ENCODE assay signal across 2 cellular contexts in the genomic region with DNA sequence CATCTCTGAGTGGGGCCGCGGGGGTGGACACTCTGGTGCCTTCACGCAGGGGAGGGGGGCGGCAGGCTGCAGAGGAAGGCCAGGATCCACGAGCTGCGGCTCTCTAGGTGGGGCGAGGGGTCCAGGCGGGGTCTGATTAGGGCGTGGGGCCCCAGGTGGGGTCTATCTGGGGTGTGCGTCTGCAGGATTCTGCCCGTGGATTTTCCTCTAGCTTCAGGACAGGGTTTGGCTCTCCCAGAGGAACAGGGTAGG.
A peak's percentile ranks its signal among the peaks of the same experiment; 100 is the strongest.
TF ChIP-seq lines count a peak whose summit lies in the region.

No MANE protein-coding gene starts in this region.

TF ChIP-seq in A549, 52 proteins besides CTCF, POLR2A, EP300 and RAD21:
- TF ChIP-seq, protein P1, sequence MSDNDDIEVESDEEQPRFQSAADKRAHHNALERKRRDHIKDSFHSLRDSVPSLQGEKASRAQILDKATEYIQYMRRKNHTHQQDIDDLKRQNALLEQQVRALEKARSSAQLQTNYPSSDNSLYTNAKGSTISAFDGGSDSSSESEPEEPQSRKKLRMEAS (IDR thresholded peaks at IDR 0.05), result no peak
- TF ChIP-seq POLR2AphosphoS2 (conservative IDR thresholded peaks at IDR 0.05; ENCODE audit: low read length) (no peak), CBX2 (IDR thresholded peaks at IDR 0.05; ENCODE audit: borderline replicate concordance, low read depth) (no peak), ZNF302 (CRISPR knock-in tag; IDR thresholded peaks at IDR 0.05) (no peak), GATA3 (IDR thresholded peaks at IDR 0.05; ENCODE audit: borderline replicate concordance) (no peak), SREBF2 (IDR thresholded peaks at IDR 0.05) (no peak), ZC3H11A (IDR thresholded peaks at IDR 0.05) (no peak), KDM1A (IDR thresholded peaks at IDR 0.05; ENCODE audit: low read depth) (no peak), CEBPB (IDR thresholded peaks at IDR 0.05) (no peak), RNF2 (IDR thresholded peaks at IDR 0.05; ENCODE audit: borderline replicate concordance, low read depth) (no peak), ZFP36 (IDR thresholded peaks at IDR 0.05; ENCODE audit: borderline replicate concordance, partially characterized antibody) (no peak), HOXA7 (CRISPR knock-in tag; IDR thresholded peaks at IDR 0.05) (no peak), EHF (CRISPR knock-in tag; IDR thresholded peaks at IDR 0.05) (no peak), ZSCAN20 (CRISPR knock-in tag; IDR thresholded peaks at IDR 0.05) (no peak)
- TF ChIP-seq, protein P2, sequence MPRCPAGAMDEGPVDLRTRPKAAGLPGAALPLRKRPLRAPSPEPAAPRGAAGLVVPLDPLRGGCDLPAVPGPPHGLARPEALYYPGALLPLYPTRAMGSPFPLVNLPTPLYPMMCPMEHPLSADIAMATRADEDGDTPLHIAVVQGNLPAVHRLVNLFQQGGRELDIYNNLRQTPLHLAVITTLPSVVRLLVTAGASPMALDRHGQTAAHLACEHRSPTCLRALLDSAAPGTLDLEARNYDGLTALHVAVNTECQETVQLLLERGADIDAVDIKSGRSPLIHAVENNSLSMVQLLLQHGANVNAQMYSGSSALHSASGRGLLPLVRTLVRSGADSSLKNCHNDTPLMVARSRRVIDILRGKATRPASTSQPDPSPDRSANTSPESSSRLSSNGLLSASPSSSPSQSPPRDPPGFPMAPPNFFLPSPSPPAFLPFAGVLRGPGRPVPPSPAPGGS (IDR thresholded peaks at IDR 0.05), result no peak
- TF ChIP-seq, protein P3, sequence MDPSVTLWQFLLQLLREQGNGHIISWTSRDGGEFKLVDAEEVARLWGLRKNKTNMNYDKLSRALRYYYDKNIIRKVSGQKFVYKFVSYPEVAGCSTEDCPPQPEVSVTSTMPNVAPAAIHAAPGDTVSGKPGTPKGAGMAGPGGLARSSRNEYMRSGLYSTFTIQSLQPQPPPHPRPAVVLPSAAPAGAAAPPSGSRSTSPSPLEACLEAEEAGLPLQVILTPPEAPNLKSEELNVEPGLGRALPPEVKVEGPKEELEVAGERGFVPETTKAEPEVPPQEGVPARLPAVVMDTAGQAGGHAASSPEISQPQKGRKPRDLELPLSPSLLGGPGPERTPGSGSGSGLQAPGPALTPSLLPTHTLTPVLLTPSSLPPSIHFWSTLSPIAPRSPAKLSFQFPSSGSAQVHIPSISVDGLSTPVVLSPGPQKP (IDR thresholded peaks at IDR 0.05; ENCODE audit: low read depth, low read length), result no peak
- TF ChIP-seq, protein P4, sequence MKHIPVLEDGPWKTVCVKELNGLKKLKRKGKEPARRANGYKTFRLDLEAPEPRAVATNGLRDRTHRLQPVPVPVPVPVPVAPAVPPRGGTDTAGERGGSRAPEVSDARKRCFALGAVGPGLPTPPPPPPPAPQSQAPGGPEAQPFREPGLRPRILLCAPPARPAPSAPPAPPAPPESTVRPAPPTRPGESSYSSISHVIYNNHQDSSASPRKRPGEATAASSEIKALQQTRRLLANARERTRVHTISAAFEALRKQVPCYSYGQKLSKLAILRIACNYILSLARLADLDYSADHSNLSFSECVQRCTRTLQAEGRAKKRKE (CRISPR knock-in tag; IDR thresholded peaks at IDR 0.05; ENCODE audit: low read depth), result no peak
- TF ChIP-seq, protein P5, sequence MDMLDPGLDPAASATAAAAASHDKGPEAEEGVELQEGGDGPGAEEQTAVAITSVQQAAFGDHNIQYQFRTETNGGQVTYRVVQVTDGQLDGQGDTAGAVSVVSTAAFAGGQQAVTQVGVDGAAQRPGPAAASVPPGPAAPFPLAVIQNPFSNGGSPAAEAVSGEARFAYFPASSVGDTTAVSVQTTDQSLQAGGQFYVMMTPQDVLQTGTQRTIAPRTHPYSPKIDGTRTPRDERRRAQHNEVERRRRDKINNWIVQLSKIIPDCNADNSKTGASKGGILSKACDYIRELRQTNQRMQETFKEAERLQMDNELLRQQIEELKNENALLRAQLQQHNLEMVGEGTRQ (IDR thresholded peaks at IDR 0.05), result no peak
- TF ChIP-seq, protein P6, sequence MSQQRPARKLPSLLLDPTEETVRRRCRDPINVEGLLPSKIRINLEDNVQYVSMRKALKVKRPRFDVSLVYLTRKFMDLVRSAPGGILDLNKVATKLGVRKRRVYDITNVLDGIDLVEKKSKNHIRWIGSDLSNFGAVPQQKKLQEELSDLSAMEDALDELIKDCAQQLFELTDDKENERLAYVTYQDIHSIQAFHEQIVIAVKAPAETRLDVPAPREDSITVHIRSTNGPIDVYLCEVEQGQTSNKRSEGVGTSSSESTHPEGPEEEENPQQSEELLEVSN (IDR thresholded peaks at IDR 0.05; ENCODE audit: borderline replicate concordance, low read depth), result no peak

TF ChIP-seq in K562, 482 proteins besides CTCF, POLR2A, EP300 and RAD21:
- no peak for TF ChIP-seq ETS2 (tag; IDR thresholded peaks at IDR 0.05; ENCODE audit: borderline replicate concordance, poor library complexity, severe bottlenecking)
- peak; percentile 13; the same call in 1 of the 2 replicates for TF ChIP-seq SUPT5H (IDR thresholded peaks at IDR 0.05)
- no peak for TF ChIP-seq ILK (tag; IDR thresholded peaks at IDR 0.05; ENCODE audit: borderline replicate concordance, low read depth)
- TF ChIP-seq FIP1L1 (IDR thresholded peaks at IDR 0.05; ENCODE audit: low read depth, low read length, poor library complexity, severe bottlenecking), result peak; percentile 13
- no peak for TF ChIP-seq ZNF23 (CRISPR knock-in tag; IDR thresholded peaks at IDR 0.05)
- no peak for TF ChIP-seq BMI1 (IDR thresholded peaks at IDR 0.05; ENCODE audit: low read length)
- TF ChIP-seq LEF1 (IDR thresholded peaks at IDR 0.05), result no peak
- TF ChIP-seq, protein P7, sequence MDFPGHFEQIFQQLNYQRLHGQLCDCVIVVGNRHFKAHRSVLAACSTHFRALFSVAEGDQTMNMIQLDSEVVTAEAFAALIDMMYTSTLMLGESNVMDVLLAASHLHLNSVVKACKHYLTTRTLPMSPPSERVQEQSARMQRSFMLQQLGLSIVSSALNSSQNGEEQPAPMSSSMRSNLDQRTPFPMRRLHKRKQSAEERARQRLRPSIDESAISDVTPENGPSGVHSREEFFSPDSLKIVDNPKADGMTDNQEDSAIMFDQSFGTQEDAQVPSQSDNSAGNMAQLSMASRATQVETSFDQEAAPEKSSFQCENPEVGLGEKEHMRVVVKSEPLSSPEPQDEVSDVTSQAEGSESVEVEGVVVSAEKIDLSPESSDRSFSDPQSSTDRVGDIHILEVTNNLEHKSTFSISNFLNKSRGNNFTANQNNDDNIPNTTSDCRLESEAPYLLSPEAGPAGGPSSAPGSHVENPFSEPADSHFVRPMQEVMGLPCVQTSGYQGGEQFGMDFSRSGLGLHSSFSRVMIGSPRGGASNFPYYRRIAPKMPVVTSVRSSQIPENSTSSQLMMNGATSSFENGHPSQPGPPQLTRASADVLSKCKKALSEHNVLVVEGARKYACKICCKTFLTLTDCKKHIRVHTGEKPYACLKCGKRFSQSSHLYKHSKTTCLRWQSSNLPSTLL (IDR thresholded peaks at IDR 0.05), result no peak
- TF ChIP-seq, protein P8, sequence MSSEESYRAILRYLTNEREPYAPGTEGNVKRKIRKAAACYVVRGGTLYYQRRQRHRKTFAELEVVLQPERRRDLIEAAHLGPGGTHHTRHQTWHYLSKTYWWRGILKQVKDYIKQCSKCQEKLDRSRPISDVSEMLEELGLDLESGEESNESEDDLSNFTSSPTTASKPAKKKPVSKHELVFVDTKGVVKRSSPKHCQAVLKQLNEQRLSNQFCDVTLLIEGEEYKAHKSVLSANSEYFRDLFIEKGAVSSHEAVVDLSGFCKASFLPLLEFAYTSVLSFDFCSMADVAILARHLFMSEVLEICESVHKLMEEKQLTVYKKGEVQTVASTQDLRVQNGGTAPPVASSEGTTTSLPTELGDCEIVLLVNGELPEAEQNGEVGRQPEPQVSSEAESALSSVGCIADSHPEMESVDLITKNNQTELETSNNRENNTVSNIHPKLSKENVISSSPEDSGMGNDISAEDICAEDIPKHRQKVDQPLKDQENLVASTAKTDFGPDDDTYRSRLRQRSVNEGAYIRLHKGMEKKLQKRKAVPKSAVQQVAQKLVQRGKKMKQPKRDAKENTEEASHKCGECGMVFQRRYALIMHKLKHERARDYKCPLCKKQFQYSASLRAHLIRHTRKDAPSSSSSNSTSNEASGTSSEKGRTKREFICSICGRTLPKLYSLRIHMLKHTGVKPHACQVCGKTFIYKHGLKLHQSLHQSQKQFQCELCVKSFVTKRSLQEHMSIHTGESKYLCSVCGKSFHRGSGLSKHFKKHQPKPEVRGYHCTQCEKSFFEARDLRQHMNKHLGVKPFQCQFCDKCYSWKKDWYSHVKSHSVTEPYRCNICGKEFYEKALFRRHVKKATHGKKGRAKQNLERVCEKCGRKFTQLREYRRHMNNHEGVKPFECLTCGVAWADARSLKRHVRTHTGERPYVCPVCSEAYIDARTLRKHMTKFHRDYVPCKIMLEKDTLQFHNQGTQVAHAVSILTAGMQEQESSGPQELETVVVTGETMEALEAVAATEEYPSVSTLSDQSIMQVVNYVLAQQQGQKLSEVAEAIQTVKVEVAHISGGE (CRISPR knock-in tag; IDR thresholded peaks at IDR 0.05), result 0 out of 6 replicates have a peak, but pooled peaks of 1 of the 3 experiments have one; percentile 16
- peak; percentile 58 for TF ChIP-seq POLR2G (IDR thresholded peaks at IDR 0.05; ENCODE audit: low read depth, low read length)
- no peak for TF ChIP-seq NR1H2 (CRISPR knock-in tag; IDR thresholded peaks at IDR 0.05)
- TF ChIP-seq, protein P9, sequence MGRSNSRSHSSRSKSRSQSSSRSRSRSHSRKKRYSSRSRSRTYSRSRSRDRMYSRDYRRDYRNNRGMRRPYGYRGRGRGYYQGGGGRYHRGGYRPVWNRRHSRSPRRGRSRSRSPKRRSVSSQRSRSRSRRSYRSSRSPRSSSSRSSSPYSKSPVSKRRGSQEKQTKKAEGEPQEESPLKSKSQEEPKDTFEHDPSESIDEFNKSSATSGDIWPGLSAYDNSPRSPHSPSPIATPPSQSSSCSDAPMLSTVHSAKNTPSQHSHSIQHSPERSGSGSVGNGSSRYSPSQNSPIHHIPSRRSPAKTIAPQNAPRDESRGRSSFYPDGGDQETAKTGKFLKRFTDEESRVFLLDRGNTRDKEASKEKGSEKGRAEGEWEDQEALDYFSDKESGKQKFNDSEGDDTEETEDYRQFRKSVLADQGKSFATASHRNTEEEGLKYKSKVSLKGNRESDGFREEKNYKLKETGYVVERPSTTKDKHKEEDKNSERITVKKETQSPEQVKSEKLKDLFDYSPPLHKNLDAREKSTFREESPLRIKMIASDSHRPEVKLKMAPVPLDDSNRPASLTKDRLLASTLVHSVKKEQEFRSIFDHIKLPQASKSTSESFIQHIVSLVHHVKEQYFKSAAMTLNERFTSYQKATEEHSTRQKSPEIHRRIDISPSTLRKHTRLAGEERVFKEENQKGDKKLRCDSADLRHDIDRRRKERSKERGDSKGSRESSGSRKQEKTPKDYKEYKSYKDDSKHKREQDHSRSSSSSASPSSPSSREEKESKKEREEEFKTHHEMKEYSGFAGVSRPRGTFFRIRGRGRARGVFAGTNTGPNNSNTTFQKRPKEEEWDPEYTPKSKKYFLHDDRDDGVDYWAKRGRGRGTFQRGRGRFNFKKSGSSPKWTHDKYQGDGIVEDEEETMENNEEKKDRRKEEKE (IDR thresholded peaks at IDR 0.05; ENCODE audit: borderline replicate concordance in 1 of 2, control insufficient read depth in 1 of 2, low read depth in 2 of 2, low read length in 1 of 2), result no peak
- 0 out of 2 replicates have a peak, but pooled peaks have one; percentile 2 for TF ChIP-seq ZBTB7A (IDR thresholded peaks at IDR 0.05; ENCODE audit: borderline replicate concordance, control insufficient read depth, low read depth, low read length)
- TF ChIP-seq RBM25 (IDR thresholded peaks at IDR 0.05; ENCODE audit: low read depth, low read length, severe bottlenecking), result no peak
- TF ChIP-seq TEAD4 (IDR thresholded peaks at IDR 0.05; ENCODE audit: low read length), result no peak
- TF ChIP-seq TEAD4 (CRISPR knock-in tag; IDR thresholded peaks at IDR 0.05; ENCODE audit: borderline replicate concordance), result no peak
- 0 out of 2 replicates have a peak, but pooled peaks have one; percentile 63 for TF ChIP-seq ZNF282 (CRISPR knock-in tag; IDR thresholded peaks at IDR 0.05)
